Comparison of ENCODE assay signal across 11 cellular contexts in the genomic region with DNA sequence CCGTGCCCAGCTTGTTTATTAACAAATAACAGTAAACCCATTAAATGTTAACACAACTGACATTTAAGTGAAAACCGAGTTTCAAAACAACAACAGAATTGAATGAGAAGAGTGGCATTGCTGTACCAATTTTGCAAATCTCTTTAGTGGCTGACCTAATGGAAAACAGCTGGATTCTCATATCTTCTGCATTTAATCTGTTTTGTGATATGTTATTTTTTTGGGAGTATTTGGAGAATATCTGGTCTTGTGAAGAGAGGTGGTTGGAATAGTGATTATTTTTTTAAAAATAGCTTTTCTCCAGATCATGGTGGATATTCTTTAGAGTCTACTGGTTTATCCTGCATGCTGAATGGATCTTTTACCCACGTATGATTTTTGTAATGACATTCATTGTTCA.
"Had no signal": no experiment of that assay in that cellular context is flagged by ENCODE, and none has a peak within 500 bp of the region (broad histone marks: within the 10 kb centered on the region; RNA-seq: fewer than 3 reads in every experiment).

No MANE protein-coding gene starts in this region.

- H3K4me3 ChIP-seq: GM23248, GM23338, HAP-1 had no signal

- H2AFZ ChIP-seq: GM23248, GM23338 had no signal

- H3K27ac Mint-ChIP-seq: GM23338, H9, HFFc6 had no signal

- ATAC-seq: GM23338, HCT116 had no signal

- H3K27ac ChIP-seq: GM23248 had no signal

- H3K9me3 ChIP-seq: HAP-1 had no signal

- H3K9ac ChIP-seq: GM23248 had no signal

- DNase-seq: GM23248, GOT3, H7, H9, HCEC 1CT, HFFc6 had no signal

- H3K4me1 Mint-ChIP-seq: GM23338, H9 had no signal

- H3K4me1 ChIP-seq: HAP-1 had no signal

- H3K4me2 ChIP-seq: GM23338 had no signal

- H3K4me3 Mint-ChIP-seq: GM23338, H9, HFFc6 had no signal

- FAIRE-seq: H1, H54 had no signal
